ENCODE assay signal across 8 cellular contexts in the genomic region with DNA sequence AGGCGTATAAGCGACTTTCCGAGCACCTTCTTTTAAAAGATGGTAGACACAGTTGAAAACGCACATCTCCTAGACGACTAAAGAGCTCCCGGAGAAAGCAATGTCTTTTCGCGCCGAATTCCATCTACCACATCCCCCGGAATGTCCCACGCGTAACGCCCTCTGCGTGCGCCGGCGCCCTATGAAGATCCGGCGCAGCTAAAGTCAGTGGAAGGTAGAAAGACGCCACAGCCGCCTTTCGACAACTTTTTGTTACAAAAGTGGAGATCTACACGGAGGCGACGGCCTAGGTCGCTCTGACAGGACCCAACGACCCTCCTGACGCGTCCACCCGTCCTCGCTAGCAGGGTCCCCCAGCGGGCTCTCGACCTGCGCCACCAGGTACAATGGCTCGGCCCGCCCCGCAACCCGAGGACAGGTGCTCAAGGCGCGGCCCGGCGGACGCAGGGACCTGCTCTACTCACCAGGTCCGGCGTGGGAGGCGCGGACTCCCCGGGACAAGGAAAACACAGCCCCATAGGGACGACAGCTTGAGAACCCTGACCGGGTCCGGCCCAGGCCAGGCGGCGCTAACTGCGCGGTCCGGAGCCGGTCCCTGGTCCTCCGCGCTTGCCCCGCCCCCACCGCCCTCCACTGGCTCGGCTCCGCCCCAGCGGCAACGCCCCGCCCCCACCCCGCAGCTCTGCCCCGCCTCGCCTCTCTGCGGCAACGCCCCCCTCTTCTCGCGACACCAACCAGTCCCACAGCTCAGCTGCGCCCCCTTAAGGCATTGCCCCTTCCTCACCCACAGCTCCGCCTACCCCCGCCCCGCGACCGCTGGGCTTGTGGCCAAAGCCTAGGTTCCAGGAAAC.
A peak's percentile ranks its signal among the peaks of the same experiment; 100 is the strongest.
DNase-seq lines count a peak whose midpoint lies in the region; ATAC-seq lines count a peak whose summit lies in the region.

A gene with protein sequence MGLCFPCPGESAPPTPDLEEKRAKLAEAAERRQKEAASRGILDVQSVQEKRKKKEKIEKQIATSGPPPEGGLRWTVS (minus strand): TSS at position 571 of the 851 bp plus-strand sequence. CDS start 53 bp downstream, at position 518.

- peak; percentile 89 for ATAC-seq in GM19025 (IDR thresholded peaks at IDR 0.05; ENCODE audit: low read depth, unreplicated experiment)
- peak; percentile 94 for ATAC-seq in HG03280 (IDR thresholded peaks at IDR 0.05; ENCODE audit: unreplicated experiment)

- DNase-seq in AG20443 (ENCODE audit: low spot score) (peak; percentile 95), NCI-H446 treated with DMSO at 0.1 percent for 48 hours (lab: John Stamatoyannopoulos, UW) (peak; percentile 86), kidney tubule cell (ENCODE audit: low spot score) (peak; percentile 95)
- peak; percentile 94 to 95 for DNase-seq in activated CD4-positive, alpha-beta T cell treated with anti-CD3 and anti-CD28 coated beads for 4 hours
- peak; percentile 89 to 93 for DNase-seq in stimulated activated CD4-positive, alpha-beta T cell treated with anti-CD3 and anti-CD28 coated beads, Interleukin-1b, Interleukin-23, amount 100 ng/mL, for 1 hour (ENCODE audit: low read depth in 2 of 2)

- H3K27ac ChIP-seq in cingulate gyrus (ENCODE audit: low read depth, low read length): peak within 1 kb of the TSS; percentile 73

Comparison
In these comparisons a context has a peak if more than half of its experiments do, and no peak if none do; other contexts are left out.
1. Peak in every context shown above with its lines: DNase-seq, ATAC-seq and H3K27ac ChIP-seq.